8 cellular contexts compared by ENCODE assay signal in genomic region chr11:14520086-14520901, GRCh38. TPM values are rescaled to one million over a fixed set of nuclear protein-coding genes. Genes with fewer than 3 reads are reported as not detected.
DNase-seq lines count a peak whose midpoint lies in the region; ATAC-seq lines count a peak whose summit lies in the region.

PSMA1 (minus strand) TSS chr11:14520386; CDS start chr11:14520299, 87 bp downstream.

- no peaks in the 10 kb centered on the region for H3K27me3 Mint-ChIP-seq in activated CD4-positive, alpha-beta T cell treated with anti-CD3 and anti-CD28 coated beads, Interleukin-2, amount 10 ng/mL, durations not matched to agents 7 days and 5 days

- peaks cover 29 to 38% (median 35%) of the 10 kb centered on the region in 11 experiments for H3K36me3 ChIP-seq in BLaER1 treated with 17β-estradiol and CSF1 and Interleukin-3, amounts not matched to agents 10 nM and 100 nM

- peak within 1 kb of the TSS; percentile 96 for H3K27ac Mint-ChIP-seq in activated CD4-positive, alpha-beta T cell treated with anti-CD3 and anti-CD28 coated beads, Interleukin-2, amount 10 ng/mL, durations not matched to agents 7 days and 5 days

- POLR2A ChIA-PET in activated CD4-positive, alpha-beta T cell treated with anti-CD3 and anti-CD28 coated beads, Interleukin-2, amount 10 ng/mL, durations not matched to agents 7 days and 5 days (lab: Charles Lee), result interaction anchor here (1.3 to 1.4 kb wide), 2 partner anchors 124 to 126 kb away, joined by 6 read pairs; no protein-coding TSS in a partner anchor

- no peaks in the 10 kb centered on the region for H3K9me3 ChIP-seq in BLaER1 treated with 17β-estradiol and CSF1 and Interleukin-3, amounts not matched to agents 10 nM and 100 nM (replicated peaks in 1 of 11)

- H3K4me1 Mint-ChIP-seq in activated CD4-positive, alpha-beta T cell treated with anti-CD3 and anti-CD28 coated beads, Interleukin-2, amount 10 ng/mL, durations not matched to agents 7 days and 5 days, result peaks cover 32% of the 10 kb centered on the region

- no peaks in the 10 kb centered on the region for H3K9me3 Mint-ChIP-seq in activated CD4-positive, alpha-beta T cell treated with anti-CD3 and anti-CD28 coated beads, Interleukin-2, amount 10 ng/mL, durations not matched to agents 7 days and 5 days

- H3K4me2 ChIP-seq in BLaER1 treated with 17β-estradiol and CSF1 and Interleukin-3, amounts not matched to agents 10 nM and 100 nM, result peak within 1 kb of the TSS; percentile 77 to 99 (median 89)

- ATAC-seq in GM19328 (IDR thresholded peaks at IDR 0.05; ENCODE audit: unreplicated experiment), result peak; percentile 88
- ATAC-seq in HG03520 (IDR thresholded peaks at IDR 0.05; ENCODE audit: unreplicated experiment), result peak; percentile 91
- ATAC-seq in left lobe of liver, result peak; percentile 95

- no peaks in the 10 kb centered on the region for H3K27me3 ChIP-seq in BLaER1 treated with 17β-estradiol and CSF1 and Interleukin-3, amounts not matched to agents 10 nM and 100 nM

- CTCF ChIA-PET in activated CD4-positive, alpha-beta T cell treated with anti-CD3 and anti-CD28 coated beads, Interleukin-2, amount 10 ng/mL, durations not matched to agents 7 days and 5 days (lab: Charles Lee), result interaction anchor here (0.7 to 1.5 kb wide), 11 partner anchors 10 to 387 kb away, joined by 3 to 10 read pairs (median 5); partner anchors contain the start of gene CYP2R1

- peak within 1 kb of the TSS; percentile 97 for H3K4me3 Mint-ChIP-seq in activated CD4-positive, alpha-beta T cell treated with anti-CD3 and anti-CD28 coated beads, Interleukin-2, amount 10 ng/mL, durations not matched to agents 7 days and 5 days

- peaks cover 35% of the 10 kb centered on the region for H3K36me3 Mint-ChIP-seq in activated CD4-positive, alpha-beta T cell treated with anti-CD3 and anti-CD28 coated beads, Interleukin-2, amount 10 ng/mL, durations not matched to agents 7 days and 5 days (ENCODE audit: low read depth)

- peak within 1 kb of the TSS; percentile 95 to 99 (median 97) for H3K9ac ChIP-seq in BLaER1 treated with 17β-estradiol and CSF1 and Interleukin-3, amounts not matched to agents 10 nM and 100 nM

- DNase-seq in NCI-H69 (lab: John Stamatoyannopoulos, UW) (peak; percentile 98), dedifferentiated amniotic fluid mesenchymal stem cell (ENCODE audit: extremely low spot score) (peak; percentile 96), left lobe of liver (ENCODE audit: low spot score) (peak; percentile 95)
- peak; percentile 95 for DNase-seq in activated CD4-positive, alpha-beta T cell treated with anti-CD3 and anti-CD28 coated beads, Interleukin-2, amount 10 ng/mL, durations not matched to agents 7 days and 5 days
- peak; percentile 85 for DNase-seq in stimulated activated CD4-positive, alpha-beta T cell treated with anti-CD3 and anti-CD28 coated beads, Interleukin-2, amount 100 ng/mL, for 4 hours (ENCODE audit: low read depth)

- peaks cover 0 to 30% (median 11%) of the 10 kb centered on the region in 11 experiments; a peak in 15 of 22 replicates for H4K20me1 ChIP-seq in BLaER1 treated with 17β-estradiol and CSF1 and Interleukin-3, amounts not matched to agents 10 nM and 100 nM

- peak within 1 kb of the TSS; percentile 96 to 100 (median 98) for H3K27ac ChIP-seq in BLaER1 treated with 17β-estradiol and CSF1 and Interleukin-3, amounts not matched to agents 10 nM and 100 nM

- peaks cover 19 to 32% (median 24%) of the 10 kb centered on the region in 10 experiments for H3K4me1 ChIP-seq in BLaER1 treated with 17β-estradiol and CSF1 and Interleukin-3, amounts not matched to agents 10 nM and 100 nM

- peak within 1 kb of the TSS; percentile 72 to 91 (median 82) for H3K4me3 ChIP-seq in BLaER1 treated with 17β-estradiol and CSF1 and Interleukin-3, amounts not matched to agents 10 nM and 100 nM

RNA-seq across cellular contexts. Expression of gene PSMA1, which starts in this region (rescaled TPM):
- total RNA-seq in activated CD4-positive, alpha-beta T cell treated with anti-CD3 and anti-CD28 coated beads, Interleukin-2, amount 10 ng/mL, durations not matched to agents 7 days and 5 days, result 100 to 1,000 TPM; 183 to 195 TPM
- total RNA-seq in left lobe of liver, result 63.9 TPM

Comparison
In these comparisons a context has a peak if more than half of its experiments do, and no peak if none do; other contexts are left out.
1. Peak in every context shown above with its lines: DNase-seq, ATAC-seq, H3K4me3 ChIP-seq and H3K27ac ChIP-seq.